Comparison of ENCODE assay signal across 8 cellular contexts in genomic region chr3:142976621-142977398, GRCh38. TPM values are rescaled to one million over a fixed set of nuclear protein-coding genes. Genes with fewer than 3 reads are reported as not detected.
DNase-seq lines count a peak whose midpoint lies in the region; ATAC-seq and TF ChIP-seq lines count a peak whose summit lies in the region.

No MANE protein-coding gene starts in this region.

- H3K9me3 ChIP-seq in SJCRH30 (replicated peaks) (no peaks in the 10 kb centered on the region), psoas muscle (no peaks in the 10 kb centered on the region)

- 47 to 51% (median 50%) methylated on average over 8 of the region's 8 CpGs for WGBS in psoas muscle, 3 donors

- H3K27me3 ChIP-seq in SJCRH30: no peaks in the 10 kb centered on the region
- no peaks in the 10 kb centered on the region for H3K27me3 ChIP-seq in psoas muscle (ENCODE audit: insufficient read depth in 3 of 3, low read length in 2 of 3)

- H3K27ac ChIP-seq in SJCRH30: no peak overlapping the region
- peak overlapping the region; percentile 27 for H3K27ac ChIP-seq in psoas muscle

- H3K4me1 ChIP-seq in SJCRH30 (peaks cover 12% of the 10 kb centered on the region), psoas muscle (peaks cover 13% of the 10 kb centered on the region)

- intact Hi-C loops in psoas muscle (cut with DNase I): no loop called here

- no peak for TF ChIP-seq CTCF in psoas muscle (IDR thresholded peaks at IDR 0.05)

- ATAC-seq in psoas muscle: peak; percentile 90 to 97 (median 93)
- ATAC-seq in GM21576 (IDR thresholded peaks at IDR 0.05; ENCODE audit: unreplicated experiment): no peak
- ATAC-seq in HG03159 (IDR thresholded peaks at IDR 0.05; ENCODE audit: unreplicated experiment): no peak
- no peak for ATAC-seq in GM21360 (IDR thresholded peaks at IDR 0.05; ENCODE audit: unreplicated experiment)
- no peak for ATAC-seq in HG02610 (IDR thresholded peaks at IDR 0.05; ENCODE audit: unreplicated experiment)

- H3K36me3 ChIP-seq in SJCRH30: no peaks in the 10 kb centered on the region
- H3K36me3 ChIP-seq in psoas muscle (ENCODE audit: insufficient read depth in 1 of 2, low read depth in 1 of 2): no peaks in the 10 kb centered on the region

- no peak overlapping the region for H3K4me3 ChIP-seq in SJCRH30
- H3K4me3 ChIP-seq in psoas muscle: no peak overlapping the region

- DNase-seq in GM03348 (ENCODE audit: low spot score) (peak; percentile 89), SJCRH30 (peak; percentile 76 to 79), foreskin melanocyte (peak; percentile 93), psoas muscle (peak; percentile 89 to 90)

RNA-seq across cellular contexts. Expression of gene PAQR9, which starts 13.3 kb away (rescaled TPM):
- 0.16 and 0.30 TPM in 2 replicates for total RNA-seq in SJCRH30 (2014; rRNA removed; shearing (Covaris generic))
- total RNA-seq in psoas muscle: 1 to 10 TPM in 3 of 4 donors, under 1 TPM in 1; 0.53 to 2.6 (median 2.3) TPM
- 1 to 10 TPM in 2 of 3 donors, under 1 TPM in 1; 1.00 to 5.8 (median 1.4) TPM for polyA plus RNA-seq in psoas muscle

RNA-seq across cellular contexts. Expression of gene U2SURP, which starts 24.6 kb away (rescaled TPM):
- total RNA-seq in SJCRH30 (2014; rRNA removed; shearing (Covaris generic)): 139 and 177 TPM in 2 replicates
- 10 to 100 TPM; 39.8 to 69.3 (median 53.3) TPM for total RNA-seq in psoas muscle
- 10 to 100 TPM; 20.5 to 32.3 (median 25.7) TPM for polyA plus RNA-seq in psoas muscle

Comparison
In these comparisons a context has a peak if more than half of its experiments do, and no peak if none do; other contexts are left out.
1. ATAC-seq: peak in psoas muscle (4 of 4); none in GM21576 (single experiment), HG03159 (single experiment), GM21360 (single experiment) and HG02610 (single experiment).
2. Peak in every context shown above with its lines, with median percentiles within 50 percentile points of each other: DNase-seq.